In the genomic region with DNA sequence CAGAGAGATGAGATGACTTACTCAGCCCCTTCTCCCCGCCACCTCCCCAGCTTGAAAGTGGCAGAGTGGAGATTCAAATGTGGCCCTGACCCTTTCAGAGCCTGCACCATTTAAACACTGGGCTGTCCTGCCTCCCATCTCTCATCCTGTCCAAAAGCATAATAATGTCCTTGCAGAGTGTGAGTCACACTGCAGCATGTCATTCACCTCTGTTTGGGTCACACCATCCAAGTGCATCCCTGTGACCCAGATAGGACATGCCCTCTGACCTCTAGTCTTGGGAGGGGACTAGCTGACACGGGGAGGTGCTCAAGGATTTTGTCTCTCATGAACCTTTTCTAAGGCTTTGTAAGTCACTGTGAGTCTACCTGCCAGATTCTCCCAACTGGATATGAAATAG, we compare ENCODE assay signal across 16 cellular contexts.
DNase-seq lines count a peak whose midpoint lies in the region; ATAC-seq and TF ChIP-seq lines count a peak whose summit lies in the region.
"Had no signal": no experiment of that assay in that cellular context is flagged by ENCODE, and none has a peak within 500 bp of the region (broad histone marks: within the 10 kb centered on the region; RNA-seq: fewer than 3 reads in every experiment).

No MANE protein-coding gene starts in this region.

- intact Hi-C loops in activated naive CD4-positive, alpha-beta T cell treated with anti-CD3 and anti-CD28 coated beads for 36 hours (cut with micrococcal nuclease) = loop anchor here (1.0 kb wide), 1 partner anchor 8 kb away; no protein-coding TSS in a partner anchor
- intact Hi-C loops in vagina (cut with DNase I) = no loop called here

- no peaks in the 10 kb centered on the region for H3K27me3 Mint-ChIP-seq in activated naive CD4-positive, alpha-beta T cell treated with anti-CD3 and anti-CD28 coated beads for 36 hours (ENCODE audit: low read depth)
- H3K27me3 Mint-ChIP-seq in T-cell = no peaks in the 10 kb centered on the region
- H3K27me3 Mint-ChIP-seq in activated naive CD8-positive, alpha-beta T cell = no peaks in the 10 kb centered on the region

- WGBS in liver = 73% methylated on average over 2 of the region's 2 CpGs

- TF ChIP-seq POLR2A in vagina (IDR thresholded peaks at IDR 0.05) = no peak

- no peaks in the 10 kb centered on the region for H3K36me3 Mint-ChIP-seq in activated naive CD4-positive, alpha-beta T cell treated with anti-CD3 and anti-CD28 coated beads for 36 hours (ENCODE audit: low read depth)
- H3K36me3 Mint-ChIP-seq in T-cell = no peaks in the 10 kb centered on the region
- H3K36me3 Mint-ChIP-seq in activated naive CD8-positive, alpha-beta T cell = no peaks in the 10 kb centered on the region
- H3K36me3 Mint-ChIP-seq: CD8-positive, alpha-beta memory T cell had no signal

- ATAC-seq in T-cell (replicated peaks in 1 of 4) = no peak
- ATAC-seq: GM23338 had no signal

- no peak for DNase-seq in activated naive CD4-positive, alpha-beta T cell treated with anti-CD3 and anti-CD28 coated beads for 36 hours
- DNase-seq in activated naive CD4-positive, alpha-beta T cell treated with anti-CD3 and anti-CD28 coated beads, Interleukin-2, amount 50 U/mL, for 16 hours = no peak
- DNase-seq in T-cell (no peak), vagina (ENCODE audit: extremely low spot score in 2 of 2) (no peak), HCEC 1CT (no peak)
- DNase-seq in stimulated activated CD4-positive, alpha-beta T cell treated with anti-CD3 and anti-CD28 coated beads, Interleukin-4, amount 100 ng/mL, for 4 hours = no peak
- DNase-seq: ACHN; CD8-positive, alpha-beta memory T cell; GF-D8; NCI-H1436; NCI-H2081; NCI-H510A treated with DMSO at 0.1 percent for 48 hours; Peyer's patch had no signal

- peaks cover 4% of the 10 kb centered on the region for H3K9me3 Mint-ChIP-seq in activated naive CD4-positive, alpha-beta T cell treated with anti-CD3 and anti-CD28 coated beads for 36 hours
- no peaks in the 10 kb centered on the region for H3K9me3 Mint-ChIP-seq in T-cell
- no peaks in the 10 kb centered on the region for H3K9me3 Mint-ChIP-seq in activated naive CD8-positive, alpha-beta T cell (ENCODE audit: low read depth)
- H3K9me3 Mint-ChIP-seq: CD8-positive, alpha-beta memory T cell; GM23338 had no signal

- POLR2A ChIA-PET in T-cell (lab: Charles Lee) = no interaction called here

- H3K4me3 Mint-ChIP-seq in activated naive CD4-positive, alpha-beta T cell treated with anti-CD3 and anti-CD28 coated beads for 36 hours = no peak overlapping the region
- H3K4me3 Mint-ChIP-seq in T-cell = no peak overlapping the region
- no peak overlapping the region for H3K4me3 Mint-ChIP-seq in activated naive CD8-positive, alpha-beta T cell
- H3K4me3 Mint-ChIP-seq: GM23338 had no signal

- H3K27ac ChIP-seq in liver (ENCODE audit: low read depth in 1 of 2, low read length in 2 of 2) (no peak overlapping the region), vagina (no peak overlapping the region)

- peak overlapping the region; percentile 48 for H3K27ac Mint-ChIP-seq in activated naive CD4-positive, alpha-beta T cell treated with anti-CD3 and anti-CD28 coated beads for 36 hours
- peak overlapping the region; percentile 31 to 90 for H3K27ac Mint-ChIP-seq in T-cell
- H3K27ac Mint-ChIP-seq in activated naive CD8-positive, alpha-beta T cell = peak overlapping the region; percentile 28
- H3K27ac Mint-ChIP-seq: GM23338 had no signal

- peak in 1 of 2 donors; percentile 4 for TF ChIP-seq RAD21 in liver (IDR thresholded peaks at IDR 0.05)

- H3K4me3 ChIP-seq in liver (ENCODE audit: low read depth in 1 of 3, low read length in 3 of 3) (no peak overlapping the region), vagina (no peak overlapping the region)
- H3K4me3 ChIP-seq: GM23338, Peyer's patch had no signal

- CTCF ChIA-PET in activated naive CD4-positive, alpha-beta T cell treated with anti-CD3 and anti-CD28 coated beads for 36 hours (lab: Charles Lee) = interaction anchor here (2.0 to 2.2 kb wide), 2 partner anchors 9 to 20 kb away, joined by 7 to 8 read pairs; no protein-coding TSS in a partner anchor
- CTCF ChIA-PET in T-cell (lab: Charles Lee) = interaction anchor here in 1 of 2 donors (1.2 kb wide), 1 partner anchor 20 kb away, joined by 4 read pairs; no protein-coding TSS in a partner anchor

- H3K36me3 ChIP-seq in liver (ENCODE audit: control insufficient read depth in 4 of 4, insufficient read depth in 3 of 4, low read depth in 1 of 4, low read length in 3 of 4) = no peaks in the 10 kb centered on the region
- H3K36me3 ChIP-seq in vagina = no peaks in the 10 kb centered on the region
- H3K36me3 ChIP-seq: Peyer's patch had no signal

- TF ChIP-seq CTCF in liver (IDR thresholded peaks at IDR 0.05; ENCODE audit: low read depth, low read length, missing input control) (no peak), vagina (IDR thresholded peaks at IDR 0.05) (no peak)

- H3K4me1 ChIP-seq in liver (ENCODE audit: control insufficient read depth in 4 of 4, insufficient read depth in 4 of 4, low read length in 3 of 4) (no peaks in the 10 kb centered on the region), vagina (no peaks in the 10 kb centered on the region)
- H3K4me1 ChIP-seq: Peyer's patch had no signal

- H3K9me3 ChIP-seq in liver (ENCODE audit: control insufficient read depth in 4 of 4, low read length in 3 of 4) (no peaks in the 10 kb centered on the region), vagina (no peaks in the 10 kb centered on the region)
- H3K9me3 ChIP-seq: Peyer's patch had no signal

- H3K4me1 Mint-ChIP-seq in activated naive CD4-positive, alpha-beta T cell treated with anti-CD3 and anti-CD28 coated beads for 36 hours (ENCODE audit: low read depth) = peaks cover 57% of the 10 kb centered on the region
- H3K4me1 Mint-ChIP-seq in T-cell = peaks cover 34 to 51% (median 35%) of the 10 kb centered on the region in 3 donors
- H3K4me1 Mint-ChIP-seq in activated naive CD8-positive, alpha-beta T cell (ENCODE audit: low read depth) = peaks cover 42% of the 10 kb centered on the region

- H3K27me3 ChIP-seq in liver (ENCODE audit: control insufficient read depth in 4 of 4, insufficient read depth in 4 of 4, low read length in 3 of 4) (no peaks in the 10 kb centered on the region), vagina (no peaks in the 10 kb centered on the region)
- H3K27me3 ChIP-seq: Peyer's patch had no signal

- no peak overlapping the region for H3K9ac ChIP-seq in liver (ENCODE audit: low read depth in 1 of 2, low read length in 2 of 2)

TF ChIP-seq in liver, 16 proteins besides CTCF, POLR2A, EP300 and RAD21:
- TF ChIP-seq, protein P1, sequence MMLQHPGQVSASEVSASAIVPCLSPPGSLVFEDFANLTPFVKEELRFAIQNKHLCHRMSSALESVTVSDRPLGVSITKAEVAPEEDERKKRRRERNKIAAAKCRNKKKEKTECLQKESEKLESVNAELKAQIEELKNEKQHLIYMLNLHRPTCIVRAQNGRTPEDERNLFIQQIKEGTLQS (IDR thresholded peaks at IDR 0.05) = no peak
- TF ChIP-seq TAF1 (conservative IDR thresholded peaks at IDR 0.05) = no peak
- TF ChIP-seq REST (IDR thresholded peaks at IDR 0.05) = no peak
- TF ChIP-seq HNF4G (IDR thresholded peaks at IDR 0.05) = no peak
- TF ChIP-seq JUND (IDR thresholded peaks at IDR 0.05) = peak in 1 of 2 donors; percentile 60
- TF ChIP-seq, protein P2, sequence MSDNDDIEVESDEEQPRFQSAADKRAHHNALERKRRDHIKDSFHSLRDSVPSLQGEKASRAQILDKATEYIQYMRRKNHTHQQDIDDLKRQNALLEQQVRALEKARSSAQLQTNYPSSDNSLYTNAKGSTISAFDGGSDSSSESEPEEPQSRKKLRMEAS (IDR thresholded peaks at IDR 0.05) = no peak
- TF ChIP-seq ZBTB33 (IDR thresholded peaks at IDR 0.05) = no peak
- TF ChIP-seq RXRA (IDR thresholded peaks at IDR 0.05) = peak; percentile 60 to 75
- TF ChIP-seq HNF4A (conservative IDR thresholded peaks at IDR 0.05) = peak; percentile 30 to 39
- TF ChIP-seq SP1 (IDR thresholded peaks at IDR 0.05) = peak; percentile 13
- TF ChIP-seq NR2F2 (IDR thresholded peaks at IDR 0.05) = no peak
